Comparison of ENCODE assay signal across 16 cellular contexts in the genomic region with DNA sequence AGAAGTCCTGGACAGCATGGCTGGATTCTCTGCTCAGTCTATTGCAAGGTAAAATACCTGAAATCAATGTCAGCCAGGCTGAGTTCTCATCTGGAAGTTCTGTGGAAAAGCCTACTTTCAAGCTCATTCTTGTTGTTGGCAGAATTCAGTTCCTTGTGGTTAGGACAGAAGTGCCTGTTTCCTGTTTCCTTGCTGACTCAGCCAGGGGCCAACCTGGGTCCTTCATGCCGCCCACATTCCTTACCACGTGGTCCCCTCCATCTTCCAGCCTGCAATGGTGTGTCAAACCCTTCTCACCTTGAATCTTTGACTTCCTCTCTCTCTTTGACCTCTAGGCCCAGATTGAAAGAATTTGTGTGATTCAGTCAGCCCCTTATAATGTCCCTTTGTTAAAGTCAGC.
DNase-seq lines count a peak whose midpoint lies in the region; FAIRE-seq and TF ChIP-seq lines count a peak whose summit lies in the region.
"Had no signal": no experiment of that assay in that cellular context is flagged by ENCODE, and none has a peak within 500 bp of the region (broad histone marks: within the 10 kb centered on the region; RNA-seq: fewer than 3 reads in every experiment).

No MANE protein-coding gene starts in this region.

- no peak overlapping the region for H3K4me3 ChIP-seq in fibroblast of the aortic adventitia (ENCODE audit: low read depth, low read length)
- H3K4me3 ChIP-seq: SJCRH30, vagina had no signal

- DNase-seq in A172 (ENCODE audit: low spot score) (peak; percentile 43), ELR (ENCODE audit: low read depth) (peak; percentile 32), RPMI7951 (ENCODE audit: low read depth) (peak; percentile 63), fibroblast of the aortic adventitia (ENCODE audit: low read depth) (peak; percentile 2), DMS 273 treated with DMSO at 0.1 percent for 48 hours (lab: John Stamatoyannopoulos, UW) (no peak), NCI-H1105 treated with DMSO at 0.1 percent for 48 hours (lab: John Stamatoyannopoulos, UW) (no peak), NCI-H2107 treated with DMSO at 0.1 percent for 48 hours (lab: John Stamatoyannopoulos, UW; ENCODE audit: unreplicated experiment) (no peak), D721Med (ENCODE audit: insufficient read length, low spot score) (no peak)
- DNase-seq: C1 segment of cervical spinal cord; left cardiac atrium; NCI-H1930; NCI-H774; SJCRH30; stimulated activated naive CD4-positive, alpha-beta T cell had no signal

- FAIRE-seq in D721Med (lab: Jason Lieb, UNC) = no peak
- FAIRE-seq: GM19239 had no signal

- no peak for TF ChIP-seq CTCF in fibroblast of the aortic adventitia (IDR thresholded peaks at IDR 0.05; ENCODE audit: insufficient read depth, low read length)
- TF ChIP-seq CTCF in D721Med (IDR thresholded peaks at IDR 0.05; ENCODE audit: insufficient read depth, missing control alignments) = no peak

Comparison
In these comparisons a context has a peak if more than half of its experiments do, and no peak if none do; other contexts are left out.
1. DNase-seq: peak in A172 (single experiment), ELR (single experiment), RPMI7951 (single experiment) and fibroblast of the aortic adventitia (single experiment); none in DMS 273 treated with DMSO at 0.1 percent for 48 hours (single experiment), NCI-H1105 treated with DMSO at 0.1 percent for 48 hours (single experiment), NCI-H2107 treated with DMSO at 0.1 percent for 48 hours (single experiment) and D721Med (single experiment).